8 cellular contexts compared by ENCODE assay signal in genomic region chr1:205285391-205286101, GRCh38. TPM values are rescaled to one million over a fixed set of nuclear protein-coding genes. Genes with fewer than 3 reads are reported as not detected.
A peak's percentile ranks its signal among the peaks of the same experiment; 100 is the strongest.
DNase-seq lines count a peak whose midpoint lies in the region; ATAC-seq, FAIRE-seq and TF ChIP-seq lines count a peak whose summit lies in the region.

No MANE protein-coding gene starts in this region.

- H3K9me3 ChIP-seq in T-helper 17 cell (ENCODE audit: control insufficient read depth, low read length, poor library complexity, severe bottlenecking) = no peaks in the 10 kb centered on the region

- TF ChIP-seq POLR2A in GM12892 (IDR thresholded peaks at IDR 0.05; ENCODE audit: low read depth, low read length) = no peak
- TF ChIP-seq POLR2A in H54 (IDR thresholded peaks at IDR 0.05; ENCODE audit: low read depth, low read length) = no peak

- TF ChIP-seq CTCF in MCF 10A (IDR thresholded peaks at IDR 0.05; ENCODE audit: unreplicated experiment) (no peak), nephron (IDR thresholded peaks at IDR 0.05; ENCODE audit: unreplicated experiment in 3 of 3) (no peak)

- H3K9me3 Mint-ChIP-seq in MCF 10A (ENCODE audit: unreplicated experiment) (no peaks in the 10 kb centered on the region), nephron (no peaks in the 10 kb centered on the region)

- H3K4me1 Mint-ChIP-seq in T-helper 17 cell (peaks cover 64% of the 10 kb centered on the region), MCF 10A (ENCODE audit: insufficient read depth, unreplicated experiment) (peaks cover 65% of the 10 kb centered on the region), nephron (peaks cover 41% of the 10 kb centered on the region)

- peak overlapping the region; percentile 93 for H3K4me3 Mint-ChIP-seq in T-helper 17 cell
- H3K4me3 Mint-ChIP-seq in MCF 10A (ENCODE audit: unreplicated experiment) = peak overlapping the region; percentile 24
- no peak overlapping the region for H3K4me3 Mint-ChIP-seq in nephron

- BruUV-seq in MCF 10A (replicated peaks; lab: Mats Ljungman, UMichigan) = no TSS peak

- H3K27ac Mint-ChIP-seq in T-helper 17 cell (peak overlapping the region; percentile 99), MCF 10A (ENCODE audit: low read depth, unreplicated experiment) (no peak overlapping the region), nephron (peak overlapping the region; percentile 54 to 71 (median 59))

- POLR2A ChIA-PET in MCF 10A (lab: Yijun Ruan, JAX) = interaction anchor here (0.6 to 11.9 kb wide), 13 partner anchors 11 to 208 kb away, joined by 3 to 335 read pairs (median 6); partner anchors contain the start of genes NUAK2 and RBBP5

- CTCF ChIA-PET in MCF 10A (lab: Yijun Ruan, JAX) = interaction anchor here (0.6 to 22.3 kb wide), 9 partner anchors 9 to 329 kb away, joined by 3 to 1857 read pairs (median 4); partner anchors contain the start of gene NUAK2

- no peaks in the 10 kb centered on the region for H3K27me3 Mint-ChIP-seq in T-helper 17 cell
- no peaks in the 10 kb centered on the region for H3K27me3 Mint-ChIP-seq in MCF 10A (ENCODE audit: insufficient read depth, unreplicated experiment)
- peaks cover 15% of the 10 kb centered on the region for H3K27me3 Mint-ChIP-seq in nephron (ENCODE audit: low read depth)

- DNase-seq in GM12892 (ENCODE audit: insufficient read length) (peak; percentile 54), T-helper 17 cell (peak in 2 of 3 donors; percentile 35 to 39), MCF 10A (ENCODE audit: unreplicated experiment) (no peak), H54 (ENCODE audit: insufficient read length, low spot score) (no peak), DMS79 (lab: John Stamatoyannopoulos, UW) (no peak), iPS-NIHi7 (ENCODE audit: extremely low spot score) (no peak)

- FAIRE-seq in GM12892 (lab: Jason Lieb, UNC) (peak; percentile 56), H54 (lab: Jason Lieb, UNC) (no peak)

- H3K36me3 Mint-ChIP-seq in T-helper 17 cell (ENCODE audit: low read depth) (no peaks in the 10 kb centered on the region), MCF 10A (ENCODE audit: insufficient read depth, unreplicated experiment) (peaks cover 12% of the 10 kb centered on the region), nephron (ENCODE audit: low read depth) (no peaks in the 10 kb centered on the region)

- intact Hi-C loops in MCF 10A (cut with micrococcal nuclease) = no loop called here

- ATAC-seq in HG02970 (IDR thresholded peaks at IDR 0.05; ENCODE audit: low FRiP score, unreplicated experiment) = peak; percentile 28
- ATAC-seq in T-helper 17 cell = peak; percentile 56

RNA-seq across cellular contexts. Expression of gene NUAK2, which starts 36.0 kb away (rescaled TPM):
- 1.4 TPM for polyA plus RNA-seq in GM12892 (2012; ENCODE audit: missing spikeins)
- total RNA-seq in T-helper 17 cell (1 to 10 TPM; 5.1 to 8.6 TPM), MCF 10A (2022) (2.8 and 6.0 TPM in 2 replicates)

RNA-seq across cellular contexts. Expression of gene TMCC2, which starts 57.8 kb away (rescaled TPM):
- polyA plus RNA-seq in GM12892 (2012; ENCODE audit: missing spikeins) = 1.1 TPM
- total RNA-seq in T-helper 17 cell (10 to 100 TPM in 1 of 2 donors, under 1 TPM in 1; 0.65 to 10.2 TPM), MCF 10A (2022) (0.54 and 0.79 TPM in 2 replicates)

Comparison
In these comparisons a context has a peak if more than half of its experiments do, and no peak if none do; other contexts are left out.
1. DNase-seq: peak in GM12892 (single experiment) and T-helper 17 cell (2 of 3); none in MCF 10A (single experiment), H54 (single experiment), DMS79 (single experiment) and iPS-NIHi7 (single experiment).
2. H3K4me3 Mint-ChIP-seq: peak in T-helper 17 cell (single experiment) and MCF 10A (single experiment); none in nephron (0 of 3).